ENCODE assay signal across 10 cellular contexts in the genomic region with DNA sequence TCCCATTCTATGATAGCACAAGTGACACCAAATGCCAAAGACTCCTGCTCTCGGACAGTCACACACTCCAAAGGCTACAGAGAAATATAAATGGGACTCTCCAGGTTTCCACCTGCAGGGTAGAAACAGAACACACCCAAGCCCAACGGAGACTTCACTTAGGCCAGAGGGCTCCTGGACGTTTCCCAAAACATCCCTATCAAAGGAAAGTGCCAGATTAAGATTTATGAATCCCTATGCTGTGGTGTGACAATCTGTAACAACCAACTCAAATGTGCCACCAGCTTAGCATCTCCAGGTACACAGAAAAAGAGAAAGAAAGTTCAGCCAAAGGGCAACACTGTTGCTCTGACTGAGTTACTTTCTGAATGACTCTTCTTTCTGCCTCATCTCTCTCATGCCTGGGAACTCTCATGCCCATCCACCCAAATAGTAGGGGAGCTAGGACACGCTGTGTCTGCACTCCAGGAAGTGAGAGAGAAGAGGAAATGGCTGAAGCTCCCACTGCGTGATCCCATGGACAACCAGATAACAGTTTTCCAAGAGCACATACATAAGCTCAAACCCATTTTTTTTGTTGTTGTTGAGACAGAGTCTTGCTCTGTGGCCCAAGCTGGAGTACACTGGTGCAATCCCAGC.
A peak's percentile ranks its signal among the peaks of the same experiment; 100 is the strongest.
DNase-seq lines count a peak whose midpoint lies in the region; ATAC-seq and TF ChIP-seq lines count a peak whose summit lies in the region.
"Had no signal": no experiment of that assay in that cellular context is flagged by ENCODE, and none has a peak within 500 bp of the region (broad histone marks: within the 10 kb centered on the region; RNA-seq: fewer than 3 reads in every experiment).

No MANE protein-coding gene starts in this region.

- peaks cover 76% of the 10 kb centered on the region for H3K4me1 Mint-ChIP-seq in activated naive CD4-positive, alpha-beta T cell treated with anti-CD3 and anti-CD28 coated beads, Interleukin-2, amount 50 U/mL, for 24 hours

- H3K4me3 Mint-ChIP-seq in activated naive CD4-positive, alpha-beta T cell treated with anti-CD3 and anti-CD28 coated beads, Interleukin-2, amount 50 U/mL, for 24 hours: peak overlapping the region; percentile 71

- POLR2A ChIA-PET in GM10248 (lab: Yijun Ruan, JAX): interaction anchor here (0.6 to 1.8 kb wide), 9 partner anchors 9 to 200 kb away, joined by 3 to 8 read pairs (median 4); no protein-coding TSS in a partner anchor
- POLR2A ChIA-PET in HEK293T (lab: Yijun Ruan, JAX): no interaction called here

- peaks cover 26% of the 10 kb centered on the region for H3K36me3 Mint-ChIP-seq in activated naive CD4-positive, alpha-beta T cell treated with anti-CD3 and anti-CD28 coated beads, Interleukin-2, amount 50 U/mL, for 24 hours

- peak overlapping the region; percentile 93 for H3K27ac Mint-ChIP-seq in activated naive CD4-positive, alpha-beta T cell treated with anti-CD3 and anti-CD28 coated beads, Interleukin-2, amount 50 U/mL, for 24 hours

- no peaks in the 10 kb centered on the region for H3K9me3 Mint-ChIP-seq in activated naive CD4-positive, alpha-beta T cell treated with anti-CD3 and anti-CD28 coated beads, Interleukin-2, amount 50 U/mL, for 24 hours

- DNase-seq in GM10248 (ENCODE audit: extremely low spot score): peak; percentile 81
- DNase-seq in GM19240 (ENCODE audit: insufficient read length, low spot score): peak; percentile 65
- DNase-seq in NCI-H748 treated with DMSO at 0.1 percent for 48 hours (lab: John Stamatoyannopoulos, UW): no peak
- DNase-seq in D341Med (ENCODE audit: low spot score): no peak
- no peak for DNase-seq in HEK293T (ENCODE audit: extremely low spot score)
- DNase-seq in MV-4-11 (lab: John Stamatoyannopoulos, UW): no peak
- DNase-seq: activated gamma-delta T cell treated with Interleukin-2 at 50 U/mL for 16 hours, GOT3 had no signal

- TF ChIP-seq CTCF in GM10248 (IDR thresholded peaks at IDR 0.05; ENCODE audit: control extremely low read depth, extremely low read depth, low read depth, missing control alignments): no peak

- H3K27me3 Mint-ChIP-seq in activated naive CD4-positive, alpha-beta T cell treated with anti-CD3 and anti-CD28 coated beads, Interleukin-2, amount 50 U/mL, for 24 hours: no peaks in the 10 kb centered on the region

- ATAC-seq in HG03108 (IDR thresholded peaks at IDR 0.05; ENCODE audit: unreplicated experiment): peak; percentile 86

- CTCF ChIA-PET in GM10248 (lab: Yijun Ruan, JAX): interaction anchor here (0.8 to 7.5 kb wide), 15 partner anchors 9 to 535 kb away, joined by 3 to 88 read pairs (median 4); a partner anchor contains a TSS
- CTCF ChIA-PET in HEK293T (lab: Yijun Ruan, JAX): no interaction called here

TF ChIP-seq in HEK293T, 16 proteins besides CTCF, POLR2A, EP300 and RAD21:
- no peak for TF ChIP-seq ELF4 (IDR thresholded peaks at IDR 0.05)
- no peak for TF ChIP-seq BHLHE40 (IDR thresholded peaks at IDR 0.05; ENCODE audit: borderline replicate concordance)
- no peak for TF ChIP-seq FOXK2 (IDR thresholded peaks at IDR 0.05)
- no peak for TF ChIP-seq TARDBP (IDR thresholded peaks at IDR 0.05)
- no peak for TF ChIP-seq FOXA1 (IDR thresholded peaks at IDR 0.05)
- no peak for TF ChIP-seq SUZ12 (IDR thresholded peaks at IDR 0.05)
- no peak for TF ChIP-seq FOXM1 (IDR thresholded peaks at IDR 0.05; ENCODE audit: borderline replicate concordance)
- TF ChIP-seq, protein P1, sequence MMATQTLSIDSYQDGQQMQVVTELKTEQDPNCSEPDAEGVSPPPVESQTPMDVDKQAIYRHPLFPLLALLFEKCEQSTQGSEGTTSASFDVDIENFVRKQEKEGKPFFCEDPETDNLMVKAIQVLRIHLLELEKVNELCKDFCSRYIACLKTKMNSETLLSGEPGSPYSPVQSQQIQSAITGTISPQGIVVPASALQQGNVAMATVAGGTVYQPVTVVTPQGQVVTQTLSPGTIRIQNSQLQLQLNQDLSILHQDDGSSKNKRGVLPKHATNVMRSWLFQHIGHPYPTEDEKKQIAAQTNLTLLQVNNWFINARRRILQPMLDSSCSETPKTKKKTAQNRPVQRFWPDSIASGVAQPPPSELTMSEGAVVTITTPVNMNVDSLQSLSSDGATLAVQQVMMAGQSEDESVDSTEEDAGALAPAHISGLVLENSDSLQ (IDR thresholded peaks at IDR 0.05): no peak
- no peak for TF ChIP-seq ZNF384 (IDR thresholded peaks at IDR 0.05)
- no peak for TF ChIP-seq LEF1 (IDR thresholded peaks at IDR 0.05; ENCODE audit: borderline replicate concordance)
- TF ChIP-seq L3MBTL2 (conservative IDR thresholded peaks at IDR 0.05): no peak
- no peak for TF ChIP-seq NFRKB (IDR thresholded peaks at IDR 0.05)
- no peak for TF ChIP-seq CTBP1 (IDR thresholded peaks at IDR 0.05; ENCODE audit: borderline replicate concordance)
- TF ChIP-seq SP1 (IDR thresholded peaks at IDR 0.05): no peak
- TF ChIP-seq ARNT (IDR thresholded peaks at IDR 0.05): no peak
- TF ChIP-seq HDGF (IDR thresholded peaks at IDR 0.05; ENCODE audit: borderline replicate concordance): no peak

Comparison
In these comparisons a context has a peak if more than half of its experiments do, and no peak if none do; other contexts are left out.
1. DNase-seq: peak in GM10248 (single experiment) and GM19240 (single experiment); none in NCI-H748 treated with DMSO at 0.1 percent for 48 hours (single experiment), D341Med (single experiment), HEK293T (single experiment) and MV-4-11 (single experiment).